Comparison of ENCODE assay signal across 2 cellular contexts in genomic region chr3:134056464-134056891, GRCh38.
TF ChIP-seq lines count a peak whose summit lies in the region.

No MANE protein-coding gene starts in this region.

TF ChIP-seq in endothelial cell of umbilical vein, 7 proteins besides CTCF, POLR2A, EP300 and RAD21 (continued from another document):
- no peak for TF ChIP-seq GATA2 (IDR thresholded peaks at IDR 0.05; ENCODE audit: insufficient read depth, insufficient read length, low read depth, low read length)
- TF ChIP-seq POLR2AphosphoS5 (IDR thresholded peaks at IDR 0.05; ENCODE audit: insufficient read depth, low read depth, low read length): no peak
- no peak for TF ChIP-seq EZH2 (IDR thresholded peaks at IDR 0.05; ENCODE audit: borderline replicate concordance, low read depth, low read length, severe bottlenecking)
- TF ChIP-seq MYC (IDR thresholded peaks at IDR 0.05; ENCODE audit: low read depth, low read length): no peak
TF ChIP-seq in endothelial cell of umbilical vein: peak in this region for 0.

TF ChIP-seq in SK-N-SH, 30 proteins besides CTCF, POLR2A, EP300 and RAD21 (continued from another document):
- TF ChIP-seq SIN3A (IDR thresholded peaks at IDR 0.05; ENCODE audit: borderline replicate concordance, low read depth, low read length) (no peak), USF1 (IDR thresholded peaks at IDR 0.05; ENCODE audit: borderline replicate concordance, low read depth) (no peak), YY1 (IDR thresholded peaks at IDR 0.05; ENCODE audit: low read depth) (no peak), TAF1 (IDR thresholded peaks at IDR 0.05; ENCODE audit: borderline replicate concordance, low read depth, low read length) (no peak), ELF1 (IDR thresholded peaks at IDR 0.05) (no peak), JUND (IDR thresholded peaks at IDR 0.05) (no peak)
- TF ChIP-seq, protein P1, sequence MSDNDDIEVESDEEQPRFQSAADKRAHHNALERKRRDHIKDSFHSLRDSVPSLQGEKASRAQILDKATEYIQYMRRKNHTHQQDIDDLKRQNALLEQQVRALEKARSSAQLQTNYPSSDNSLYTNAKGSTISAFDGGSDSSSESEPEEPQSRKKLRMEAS (IDR thresholded peaks at IDR 0.05; ENCODE audit: low read depth): no peak
